Comparison of ENCODE assay signal across 9 cellular contexts in genomic region chr1:58162952-58163550, GRCh38.
DNase-seq lines count a peak whose midpoint lies in the region; ATAC-seq, FAIRE-seq and TF ChIP-seq lines count a peak whose summit lies in the region.
"Had no signal": no experiment of that assay in that cellular context is flagged by ENCODE, and none has a peak within 500 bp of the region (broad histone marks: within the 10 kb centered on the region; RNA-seq: fewer than 3 reads in every experiment).

No MANE protein-coding gene starts in this region.

- BruUV-seq in OCI-LY7 (replicated peaks; lab: Mats Ljungman, UMichigan) = no TSS peak

- intact Hi-C loops in OCI-LY7 (cut with micrococcal nuclease; ENCODE audit: unreplicated experiment) = no loop called here
- intact Hi-C loops in right lobe of liver (cut with DNase I) = no loop called here

- H3K4me2 ChIP-seq in OCI-LY7 (ENCODE audit: low read length) = no peak overlapping the region

- 15% methylated on average over 9 of the region's 9 CpGs for WGBS in right lobe of liver (ENCODE audit: insufficient coverage, low coverage, low lambda C conversion rate, missing lambda C conversion rate)

- TF ChIP-seq CTCF in OCI-LY7 (conservative IDR thresholded peaks at IDR 0.05; ENCODE audit: low read length) = peak; percentile 83
- peak; percentile 82 to 95 (median 91) for TF ChIP-seq CTCF in right lobe of liver (IDR thresholded peaks at IDR 0.05)

- FAIRE-seq in urothelium cell line (lab: Jason Lieb, UNC) = no peak
- FAIRE-seq: A204.1 had no signal

- H3K27me3 ChIP-seq in right lobe of liver = no peaks in the 10 kb centered on the region

- no peaks in the 10 kb centered on the region for H3K79me2 ChIP-seq in OCI-LY7 (ENCODE audit: insufficient read depth, low read depth, low read length)

- H3K27ac ChIP-seq in OCI-LY7 (ENCODE audit: low read depth, low read length, poor library complexity, severe bottlenecking) (no peak overlapping the region), right lobe of liver (no peak overlapping the region)

- no peak overlapping the region for H2AFZ ChIP-seq in OCI-LY7 (ENCODE audit: low read length)

- TF ChIP-seq POLR2A in right lobe of liver (IDR thresholded peaks at IDR 0.05) = no peak

- no peak overlapping the region for H3K4me3 ChIP-seq in OCI-LY7 (ENCODE audit: low read depth, low read length, poor library complexity, severe bottlenecking)
- no peak overlapping the region for H3K4me3 ChIP-seq in right lobe of liver

- H3K4me1 ChIP-seq in OCI-LY7 (ENCODE audit: insufficient read depth, low read length, poor library complexity, severe bottlenecking) (no peaks in the 10 kb centered on the region), right lobe of liver (no peaks in the 10 kb centered on the region)

- DNase-seq in DMS 273 (lab: John Stamatoyannopoulos, UW; ENCODE audit: unreplicated experiment) (peak; percentile 85), DMS 273 treated with DMSO at 0.1 percent for 48 hours (lab: John Stamatoyannopoulos, UW) (no peak), HuH-7.5 (ENCODE audit: low spot score) (peak; percentile 29), OCI-LY7 (ENCODE audit: low spot score) (peak; percentile 22), dedifferentiated amniotic fluid mesenchymal stem cell (ENCODE audit: extremely low spot score) (peak; percentile 33), right lobe of liver (peak in 2 of 3 donors; percentile 46 to 69), urothelium cell line (ENCODE audit: low spot score) (peak; percentile 68)

- H3K9me3 ChIP-seq in OCI-LY7 (ENCODE audit: low read length) = no peaks in the 10 kb centered on the region
- H3K9me3 ChIP-seq in right lobe of liver = no peaks in the 10 kb centered on the region

- H3K36me3 ChIP-seq in OCI-LY7 (ENCODE audit: insufficient read depth, low read length) (no peaks in the 10 kb centered on the region), right lobe of liver (no peaks in the 10 kb centered on the region)

- H3K9me2 ChIP-seq in OCI-LY7 (ENCODE audit: insufficient read depth, low read length) = no peaks in the 10 kb centered on the region

- ATAC-seq in right lobe of liver (peak; percentile 97 to 99 (median 98)), GM18861 (IDR thresholded peaks at IDR 0.05; ENCODE audit: unreplicated experiment) (no peak)

- H4K20me1 ChIP-seq in OCI-LY7 (ENCODE audit: insufficient read depth, low read length) = no peaks in the 10 kb centered on the region

- POLR2A ChIA-PET in OCI-LY7 (lab: Charles Lee) = no interaction called here

- CTCF ChIA-PET in OCI-LY7 (lab: Charles Lee; ENCODE audit: unreplicated experiment) = no interaction called here
